7 cellular contexts compared by ENCODE assay signal in genomic region chr4:49139513-49139912, GRCh38.
DNase-seq lines count a peak whose midpoint lies in the region; ATAC-seq and TF ChIP-seq lines count a peak whose summit lies in the region.
"Not testable (repeated sequence)": the region's sequence is repeated elsewhere in the genome, so short reads cannot be mapped to it uniquely, and the experiment has no call there.

No MANE protein-coding gene starts in this region.

- intact Hi-C loops in activated CD4-positive, alpha-beta T cell treated with anti-CD3 and anti-CD28 coated beads for 36 hours (cut with DNase I, micrococcal nuclease); heart right ventricle (cut with DNase I): not testable (repeated sequence)

- not testable (repeated sequence) for H3K4me3 ChIP-seq in heart right ventricle

- not testable (repeated sequence) for H3K4me1 ChIP-seq in heart right ventricle

- not testable (repeated sequence) for TF ChIP-seq CTCF in heart right ventricle (IDR thresholded peaks at IDR 0.05)

- not testable (repeated sequence) for H3K4me3 Mint-ChIP-seq in activated CD4-positive, alpha-beta T cell treated with anti-CD3 and anti-CD28 coated beads for 36 hours; natural killer cell treated with Interleukin-12 subunit alpha and Interleukin-12 subunit beta and Interleukin-15 and Interleukin-18, amount 100 ng/mL, for 72 hours

- peak; percentile 60 for ATAC-seq in GM18907 (IDR thresholded peaks at IDR 0.05; ENCODE audit: unreplicated experiment)
- ATAC-seq in GM21528 (IDR thresholded peaks at IDR 0.05; ENCODE audit: low FRiP score, unreplicated experiment), result peak; percentile 56
- peak; percentile 46 for ATAC-seq in HG02943 (IDR thresholded peaks at IDR 0.05; ENCODE audit: low read depth, unreplicated experiment)
- ATAC-seq in HG03432 (IDR thresholded peaks at IDR 0.05; ENCODE audit: unreplicated experiment), result peak; percentile 51
- ATAC-seq in activated CD4-positive, alpha-beta T cell treated with anti-CD3 and anti-CD28 coated beads for 36 hours, result peak; percentile 39
- peak; percentile 57 to 88 (median 78) for ATAC-seq in heart right ventricle
- ATAC-seq in natural killer cell treated with Interleukin-12 subunit alpha and Interleukin-12 subunit beta and Interleukin-15 and Interleukin-18, amount 100 ng/mL, for 72 hours, result peak; percentile 73 to 78

- H3K27me3 Mint-ChIP-seq in activated CD4-positive, alpha-beta T cell treated with anti-CD3 and anti-CD28 coated beads for 36 hours; natural killer cell treated with Interleukin-12 subunit alpha and Interleukin-12 subunit beta and Interleukin-15 and Interleukin-18, amount 100 ng/mL, for 72 hours: not testable (repeated sequence)

- H3K9me3 Mint-ChIP-seq in activated CD4-positive, alpha-beta T cell treated with anti-CD3 and anti-CD28 coated beads for 36 hours (ENCODE audit: low read depth), result peaks cover 27% of the 10 kb centered on the region
- H3K9me3 Mint-ChIP-seq in natural killer cell treated with Interleukin-12 subunit alpha and Interleukin-12 subunit beta and Interleukin-15 and Interleukin-18, amount 100 ng/mL, for 72 hours, result peaks cover 41% of the 10 kb centered on the region

- POLR2A ChIA-PET in activated CD4-positive, alpha-beta T cell treated with anti-CD3 and anti-CD28 coated beads for 36 hours (lab: Charles Lee), result not testable (repeated sequence)

- H3K27ac Mint-ChIP-seq in activated CD4-positive, alpha-beta T cell treated with anti-CD3 and anti-CD28 coated beads for 36 hours; natural killer cell treated with Interleukin-12 subunit alpha and Interleukin-12 subunit beta and Interleukin-15 and Interleukin-18, amount 100 ng/mL, for 72 hours: not testable (repeated sequence)

- not testable (repeated sequence) for DNase-seq in activated CD4-positive, alpha-beta T cell treated with anti-CD3 and anti-CD28 coated beads for 36 hours; heart right ventricle; natural killer cell treated with Interleukin-12 subunit alpha and Interleukin-12 subunit beta and Interleukin-15 and Interleukin-18, amount 100 ng/mL, for 72 hours (ENCODE audit: low spot score)

- H3K4me1 Mint-ChIP-seq in activated CD4-positive, alpha-beta T cell treated with anti-CD3 and anti-CD28 coated beads for 36 hours; natural killer cell treated with Interleukin-12 subunit alpha and Interleukin-12 subunit beta and Interleukin-15 and Interleukin-18, amount 100 ng/mL, for 72 hours (ENCODE audit: low read depth in 2 of 2): not testable (repeated sequence)

- CTCF ChIA-PET in activated CD4-positive, alpha-beta T cell treated with anti-CD3 and anti-CD28 coated beads for 36 hours (lab: Charles Lee), result not testable (repeated sequence)

- not testable (repeated sequence) for H3K27ac ChIP-seq in heart right ventricle

- H3K36me3 ChIP-seq in heart right ventricle, result not testable (repeated sequence)

- WGBS in heart right ventricle, 2 donors, result 81 to 83% methylated on average over 7 of the region's 8 CpGs

- peaks cover 0 to 26% (median 0%) of the 10 kb centered on the region in 11 donors for H3K9me3 ChIP-seq in heart right ventricle

- not testable (repeated sequence) for H3K27me3 ChIP-seq in heart right ventricle

- peaks cover 26% of the 10 kb centered on the region for H3K36me3 Mint-ChIP-seq in activated CD4-positive, alpha-beta T cell treated with anti-CD3 and anti-CD28 coated beads for 36 hours (ENCODE audit: low read depth)
- peaks cover 46% of the 10 kb centered on the region for H3K36me3 Mint-ChIP-seq in natural killer cell treated with Interleukin-12 subunit alpha and Interleukin-12 subunit beta and Interleukin-15 and Interleukin-18, amount 100 ng/mL, for 72 hours
